Comparison of ENCODE assay signal across 8 cellular contexts in the genomic region with DNA sequence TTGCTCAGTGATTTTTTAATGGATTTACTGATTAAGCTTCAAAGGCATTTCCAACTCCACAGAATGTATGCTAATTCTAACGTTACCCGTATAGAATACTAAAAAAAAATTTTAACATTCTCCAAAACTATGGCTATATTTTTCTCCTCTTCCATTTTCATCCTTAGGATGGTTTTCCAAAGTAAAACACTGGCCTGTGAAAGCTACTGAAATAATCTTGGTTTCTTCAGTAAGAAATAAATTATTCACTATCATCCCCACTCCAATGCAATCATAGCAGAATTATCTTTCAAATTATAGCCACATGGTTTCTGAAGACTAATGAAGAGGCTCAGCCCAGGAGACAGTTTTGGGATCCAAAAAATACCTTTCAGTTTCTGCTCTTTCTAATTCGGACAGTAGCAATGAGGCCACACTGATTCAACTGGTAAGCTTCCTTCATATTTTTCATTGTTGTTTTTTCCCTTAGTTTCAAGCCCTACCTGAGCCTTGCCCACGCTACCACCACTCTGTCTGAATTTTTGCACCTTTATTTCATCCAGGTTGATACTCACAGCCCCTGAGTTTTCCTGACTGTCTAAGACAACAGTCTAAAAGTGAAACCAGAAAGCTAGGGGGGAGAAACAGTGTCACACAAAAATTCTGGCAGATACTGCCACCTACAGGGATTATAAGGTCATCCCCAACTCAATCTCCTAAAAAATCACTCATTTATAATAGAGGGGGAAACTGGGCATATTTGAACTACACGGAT.
DNase-seq lines count a peak whose midpoint lies in the region; ATAC-seq and TF ChIP-seq lines count a peak whose summit lies in the region.

No MANE protein-coding gene starts in this region.

- POLR2A ChIA-PET in activated CD4-positive, alpha-beta memory T cell treated with anti-CD3 and anti-CD28 coated beads, Interleukin-2, amount 10 ng/mL, durations not matched to agents 7 days and 5 days (lab: Charles Lee) = no interaction called here

- H3K4me3 Mint-ChIP-seq in activated CD4-positive, alpha-beta memory T cell treated with anti-CD3 and anti-CD28 coated beads, Interleukin-2, amount 10 ng/mL, durations not matched to agents 7 days and 5 days = peak overlapping the region; percentile 62

- H3K9me3 Mint-ChIP-seq in activated CD4-positive, alpha-beta memory T cell treated with anti-CD3 and anti-CD28 coated beads, Interleukin-2, amount 10 ng/mL, durations not matched to agents 7 days and 5 days = no peaks in the 10 kb centered on the region

- DNase-seq in DMS153 (lab: John Stamatoyannopoulos, UW) = peak; percentile 62
- peak; percentile 77 for DNase-seq in NCI-H2227 (lab: John Stamatoyannopoulos, UW; ENCODE audit: unreplicated experiment)
- DNase-seq in activated CD4-positive, alpha-beta memory T cell treated with anti-CD3 and anti-CD28 coated beads, Interleukin-2, amount 10 ng/mL, durations not matched to agents 7 days and 5 days = no peak
- no peak for DNase-seq in Right ventricle myocardium superior
- peak; percentile 52 for DNase-seq in retina
- DNase-seq in vagina (ENCODE audit: extremely low spot score in 2 of 2) = no peak

- H3K36me3 ChIP-seq in vagina = no peaks in the 10 kb centered on the region

- H3K4me3 ChIP-seq in vagina = peak overlapping the region in 1 of 2 donors; percentile 27

- no peaks in the 10 kb centered on the region for H3K9me3 ChIP-seq in vagina

- CTCF ChIA-PET in activated CD4-positive, alpha-beta memory T cell treated with anti-CD3 and anti-CD28 coated beads, Interleukin-2, amount 10 ng/mL, durations not matched to agents 7 days and 5 days (lab: Charles Lee) = interaction anchor here (1.2 to 1.4 kb wide), 4 partner anchors 14 to 1198 kb away, joined by 3 to 7 read pairs (median 4); no protein-coding TSS in a partner anchor

- peaks cover 2% of the 10 kb centered on the region for H3K4me1 Mint-ChIP-seq in activated CD4-positive, alpha-beta memory T cell treated with anti-CD3 and anti-CD28 coated beads, Interleukin-2, amount 10 ng/mL, durations not matched to agents 7 days and 5 days

- TF ChIP-seq POLR2A in vagina (IDR thresholded peaks at IDR 0.05) = no peak

- H3K27me3 ChIP-seq in vagina = no peaks in the 10 kb centered on the region

- no peaks in the 10 kb centered on the region for H3K36me3 Mint-ChIP-seq in activated CD4-positive, alpha-beta memory T cell treated with anti-CD3 and anti-CD28 coated beads, Interleukin-2, amount 10 ng/mL, durations not matched to agents 7 days and 5 days (ENCODE audit: low read depth)

- H3K27ac Mint-ChIP-seq in activated CD4-positive, alpha-beta memory T cell treated with anti-CD3 and anti-CD28 coated beads, Interleukin-2, amount 10 ng/mL, durations not matched to agents 7 days and 5 days = no peak overlapping the region

- no peaks in the 10 kb centered on the region for H3K27me3 Mint-ChIP-seq in activated CD4-positive, alpha-beta memory T cell treated with anti-CD3 and anti-CD28 coated beads, Interleukin-2, amount 10 ng/mL, durations not matched to agents 7 days and 5 days

- intact Hi-C loops in Right ventricle myocardium superior (cut with DNase I) (loop anchor here (10.0 kb wide), 2 partner anchors 459 to 519 kb away; no protein-coding TSS in a partner anchor), vagina (cut with DNase I) (no loop called here)

- no peak overlapping the region for H3K27ac ChIP-seq in vagina

- peak; percentile 99 for ATAC-seq in GM19395 (IDR thresholded peaks at IDR 0.05; ENCODE audit: unreplicated experiment)
- peak; percentile 99 for ATAC-seq in HG03342 (IDR thresholded peaks at IDR 0.05; ENCODE audit: unreplicated experiment)
- ATAC-seq in Right ventricle myocardium superior (ENCODE audit: poor library complexity) = peak; percentile 96

- H3K4me1 ChIP-seq in vagina = peaks cover 4% of the 10 kb centered on the region

- TF ChIP-seq CTCF in vagina (IDR thresholded peaks at IDR 0.05) = no peak

Comparison
In these comparisons a context has a peak if more than half of its experiments do, and no peak if none do; other contexts are left out.
1. DNase-seq: peak in DMS153 (single experiment), NCI-H2227 (single experiment) and retina (single experiment); none in activated CD4-positive, alpha-beta memory T cell treated with anti-CD3 and anti-CD28 coated beads, Interleukin-2, amount 10 ng/mL, durations not matched to agents 7 days and 5 days (single experiment), Right ventricle myocardium superior (single experiment) and vagina (0 of 2).
2. Peak in every context shown above with its lines, with median percentiles within 50 percentile points of each other: ATAC-seq.